Comparison of ENCODE assay signal across 8 cellular contexts in the genomic region with DNA sequence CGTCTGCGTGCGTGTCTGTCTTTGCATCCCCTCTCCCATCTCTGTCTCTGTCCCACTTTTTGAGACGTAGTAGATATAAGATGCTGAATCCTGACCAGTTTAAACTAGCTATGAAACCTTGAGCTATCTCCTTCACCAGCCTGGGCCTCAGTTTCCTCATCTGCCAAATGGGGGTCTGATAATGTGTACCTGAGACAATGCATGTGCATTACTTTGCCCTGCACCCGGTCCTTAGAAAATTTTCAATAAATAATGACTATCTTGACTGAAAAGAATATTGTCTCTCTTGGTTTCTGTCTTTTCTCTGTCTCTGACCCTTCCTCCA. TPM values are rescaled to one million over a fixed set of nuclear protein-coding genes. Genes with fewer than 3 reads are reported as not detected.
DNase-seq lines count a peak whose midpoint lies in the region; ATAC-seq, FAIRE-seq and TF ChIP-seq lines count a peak whose summit lies in the region.

No MANE protein-coding gene starts in this region.

- BruUV-seq in K562 (replicated peaks; lab: Mats Ljungman, UMichigan): TSS peak; percentile 61

- H3K9me1 ChIP-seq in K562 (ENCODE audit: control insufficient read depth, insufficient read depth, low read length): no peaks in the 10 kb centered on the region

- H3K27ac Mint-ChIP-seq in activated T-cell treated with anti-CD3 and anti-CD28 coated beads, Interleukin-2, amount 50 U/mL, for 72 hours: peak overlapping the region; percentile 92
- H3K27ac Mint-ChIP-seq in type B pancreatic cell: peak overlapping the region; percentile 71

- peak overlapping the region; percentile 84 for H3K4me2 ChIP-seq in K562 (ENCODE audit: insufficient read depth, low read length)

- peak overlapping the region; percentile 52 to 90 for H3K9ac ChIP-seq in K562 (ENCODE audit: insufficient read depth in 1 of 2, low read depth in 2 of 2, low read length in 2 of 2)

- no peaks in the 10 kb centered on the region for H3K9me3 Mint-ChIP-seq in activated T-cell treated with anti-CD3 and anti-CD28 coated beads, Interleukin-2, amount 50 U/mL, for 72 hours
- H3K9me3 Mint-ChIP-seq in type B pancreatic cell: no peaks in the 10 kb centered on the region

- H4K20me1 ChIP-seq in K562 (replicated peaks; ENCODE audit: control insufficient read depth, insufficient read depth, low read length): no peaks in the 10 kb centered on the region

- H3K27me3 Mint-ChIP-seq in activated T-cell treated with anti-CD3 and anti-CD28 coated beads, Interleukin-2, amount 50 U/mL, for 72 hours (ENCODE audit: low read depth): peaks cover 16% of the 10 kb centered on the region
- no peaks in the 10 kb centered on the region for H3K27me3 Mint-ChIP-seq in type B pancreatic cell

- H3K36me3 Mint-ChIP-seq in activated T-cell treated with anti-CD3 and anti-CD28 coated beads, Interleukin-2, amount 50 U/mL, for 72 hours (ENCODE audit: insufficient read depth in 2 of 2): peaks cover 0 to 3% of the 10 kb centered on the region in 2 donors
- H3K36me3 Mint-ChIP-seq in type B pancreatic cell: no peaks in the 10 kb centered on the region

- H3K4me1 Mint-ChIP-seq in activated T-cell treated with anti-CD3 and anti-CD28 coated beads, Interleukin-2, amount 50 U/mL, for 72 hours (ENCODE audit: low read depth): peaks cover 16% of the 10 kb centered on the region
- H3K4me1 Mint-ChIP-seq in type B pancreatic cell (ENCODE audit: unreplicated experiment): no peaks in the 10 kb centered on the region

- H3K27me3 ChIP-seq in K562 (ENCODE audit: control insufficient read depth in 2 of 2, insufficient read depth in 2 of 2, low read length in 2 of 2) (no peaks in the 10 kb centered on the region), lung (ENCODE audit: control insufficient read depth, insufficient read depth) (peaks cover 3% of the 10 kb centered on the region)

- CTCF ChIA-PET in K562 (lab: Yijun Ruan, JAX; ENCODE audit: low intra/inter-chr PET ratio): no interaction called here

- H3K79me2 ChIP-seq in K562 (ENCODE audit: control insufficient read depth, insufficient read depth, low read length): peaks cover 2% of the 10 kb centered on the region; the same call in 2 of the 3 replicates

- no peak for DNase-seq in activated T-cell treated with anti-CD3 and anti-CD28 coated beads, Interleukin-2, amount 50 U/mL, for 72 hours
- no peak for DNase-seq in activated T-cell treated with anti-CD3 and anti-CD28 coated beads, Interleukin-2, amount 50 U/mL, for 1 hour
- DNase-seq in K562 (ENCODE audit: extremely low read depth in 1 of 4, low spot score in 3 of 4): no peak
- no peak for DNase-seq in lung (ENCODE audit: low spot score)
- no peak for DNase-seq in type B pancreatic cell (ENCODE audit: extremely low spot score, unreplicated experiment)
- no peak for DNase-seq in iPS-NIHi7 (ENCODE audit: extremely low spot score)
- DNase-seq in SKM-1 treated with dmso at 0.1 percent for 144 hours (lab: John Stamatoyannopoulos, UW; ENCODE audit: unreplicated experiment): no peak
- DNase-seq in stimulated activated CD4-positive, alpha-beta T cell treated with anti-CD3 and anti-CD28 coated beads, Interleukin-4, amount 100 ng/mL, for 24 hours: no peak

- no peak for TF ChIP-seq EP300 in K562 (IDR thresholded peaks at IDR 0.05; ENCODE audit: low read length)

- 0% methylated on average over 5 of the region's 5 CpGs for WGBS in K562 (ENCODE audit: insufficient coverage, low coverage, missing lambda C conversion rate)
- 2 to 37% methylated on average over 5 of the region's 5 CpGs for WGBS in lung, 2 donors

- peaks cover 4 to 6% of the 10 kb centered on the region in 2 experiments; a peak in 2 of 5 replicates for H3K4me1 ChIP-seq in K562 (replicated peaks in 1 of 2; ENCODE audit: control insufficient read depth in 2 of 2, insufficient read depth in 2 of 2, low read length in 2 of 2)
- peaks cover 0 to 2% of the 10 kb centered on the region in 2 donors for H3K4me1 ChIP-seq in lung (ENCODE audit: control insufficient read depth in 2 of 2, insufficient read depth in 2 of 2, low read length in 2 of 2)

- H3K9me3 ChIP-seq in K562 (replicated peaks; ENCODE audit: control insufficient read depth, insufficient read depth, low read depth, low read length): no peaks in the 10 kb centered on the region
- no peaks in the 10 kb centered on the region for H3K9me3 ChIP-seq in lung (ENCODE audit: control insufficient read depth in 2 of 2, insufficient read depth in 1 of 2, low read length in 1 of 2)

- TF ChIP-seq POLR2A in K562 (conservative IDR thresholded peaks at IDR 0.05): no peak

- intact Hi-C loops in K562 (cut with micrococcal nuclease): no loop called here

- FAIRE-seq in K562 (lab: Jason Lieb, UNC): no peak

- in situ Hi-C loops in K562 (cut with MboI): no loop called here

- peak overlapping the region; percentile 86 for H2AFZ ChIP-seq in K562 (ENCODE audit: low read depth, low read length)

- peak overlapping the region; percentile 62 for H3K27ac ChIP-seq in K562 (ENCODE audit: extremely low read depth, low read depth, low read length)
- H3K27ac ChIP-seq in lung (ENCODE audit: low read depth in 1 of 2, low read length in 1 of 2): peak overlapping the region; percentile 66 to 94

- TF ChIP-seq RAD21 in K562 (CRISPR knock-in tag; conservative IDR thresholded peaks at IDR 0.05 in 1 of 2, IDR thresholded peaks at IDR 0.05 in 1 of 2): no peak

- POLR2A ChIA-PET in K562 (lab: Yijun Ruan, JAX): interaction anchor here (0.6 to 0.7 kb wide), 2 partner anchors 91 to 158 kb away, joined by 3 read pairs; no protein-coding TSS in a partner anchor

- ATAC-seq in activated T-cell treated with anti-CD3 and anti-CD28 coated beads, Interleukin-2, amount 50 U/mL, for 72 hours (replicated peaks in 1 of 2): no peak
- ATAC-seq in K562 (no peak), lung (ENCODE audit: insufficient read depth, low FRiP score) (no peak)

- peak overlapping the region; percentile 86 to 98 for H3K4me3 Mint-ChIP-seq in activated T-cell treated with anti-CD3 and anti-CD28 coated beads, Interleukin-2, amount 50 U/mL, for 72 hours
- H3K4me3 Mint-ChIP-seq in type B pancreatic cell: peak overlapping the region; percentile 92

- H3K4me3 ChIP-seq in K562: peak overlapping the region; percentile 55
- peak overlapping the region; percentile 71 for H3K4me3 ChIP-seq in lung

- H3K36me3 ChIP-seq in K562 (ENCODE audit: control insufficient read depth, insufficient read depth, low read length) (no peaks in the 10 kb centered on the region), lung (ENCODE audit: control insufficient read depth in 2 of 2, insufficient read depth in 2 of 2, low read length in 2 of 2) (peaks cover 0 to 1% of the 10 kb centered on the region in 2 donors)

- no peak for TF ChIP-seq CTCF in K562 (IDR thresholded peaks at IDR 0.05 in 2 of 3, conservative IDR thresholded peaks at IDR 0.05 in 1 of 3; ENCODE audit: insufficient read depth in 2 of 3, low read depth in 1 of 3, low read length in 3 of 3)
- no peak for TF ChIP-seq CTCF in lung (IDR thresholded peaks at IDR 0.05; ENCODE audit: control extremely low read depth, extremely low read depth)
- TF ChIP-seq CTCF in type B pancreatic cell (conservative IDR thresholded peaks at IDR 0.05): no peak

RNA-seq across cellular contexts. Expression of a gene that starts 0.6 kb away (rescaled TPM):
- 10 to 100 TPM; 10.8 to 11.4 TPM for total RNA-seq in activated T-cell treated with anti-CD3 and anti-CD28 coated beads, Interleukin-2, amount 50 U/mL, for 72 hours
- 16.9 and 33.6 TPM in 2 replicates for total RNA-seq in K562 (2011; cell fraction: chromatin; rRNA removed; ENCODE audit: low replicate concordance)
- total RNA-seq in K562 (2011; cell fraction: nucleolus; rRNA removed): 10.2 and 14.5 TPM in 2 replicates
- total RNA-seq in K562 (2011; cell fraction: nucleoplasm; rRNA removed): 17.3 and 22.5 TPM in 2 replicates
- total RNA-seq in K562 (2014; rRNA removed) (2.8 and 3.0 TPM in 2 replicates), K562 (2014; rRNA removed; fragmentation: Illumina TruSeq; extraction: Trizol) (4.2 and 4.9 TPM in 2 replicates), K562 (2015; rRNA removed; fragmentation: Illumina TruSeq; extraction: Trizol) (4.4 and 5.0 TPM in 2 replicates), K562 (2021) (3.2 and 3.4 TPM in 2 replicates), lung (10 to 100 TPM; 10.7 to 30.5 TPM), type B pancreatic cell (ENCODE audit: low replicate concordance) (6.1 and 14.4 TPM in 2 replicates)
- polyA plus RNA-seq in K562 (2011; rRNA removed) (5.1 and 5.7 TPM in 2 replicates), K562 (2014; fragmentation: Illumina TruSeq; extraction: Trizol) (3.3 and 3.4 TPM in 2 replicates), K562 (2014; fragmentation: Nextera tagmentation; extraction: Ambion mirVana) (1 to 10 TPM; 1.0 to 1.2 TPM), K562 (2014; rRNA removed) (3.3 and 3.9 TPM in 2 replicates), lung (1 to 10 TPM; 1.4 to 8.6 TPM)
- polyA plus RNA-seq in K562 (2011; cell fraction: cytosol; rRNA removed): 1.7 and 2.3 TPM in 2 replicates
- 6.7 and 7.4 TPM in 2 replicates for polyA plus RNA-seq in K562 (2011; cell fraction: nucleus; rRNA removed)
- 2.0 TPM in 2 replicates for polyA plus RNA-seq in K562 (2012)
- 16.2 TPM in 2 replicates for polyA minus RNA-seq in K562 (2011; rRNA and poly(A)+ RNA removed)
- polyA minus RNA-seq in K562 (2011; cell fraction: cytosol; rRNA and poly(A)+ RNA removed): 1.7 and 4.5 TPM in 2 replicates
- 8.3 and 9.0 TPM in 2 replicates for polyA minus RNA-seq in K562 (2011; cell fraction: nucleus; rRNA and poly(A)+ RNA removed)

RNA-seq across cellular contexts. Expression of a gene that starts 12.4 kb away (rescaled TPM):
- 10 to 100 TPM; 83.4 to 93.3 TPM for total RNA-seq in activated T-cell treated with anti-CD3 and anti-CD28 coated beads, Interleukin-2, amount 50 U/mL, for 72 hours
- total RNA-seq in K562 (2011; cell fraction: chromatin; rRNA removed; ENCODE audit: low replicate concordance): 25.0 and 49.1 TPM in 2 replicates
- total RNA-seq in K562 (2011; cell fraction: nucleolus; rRNA removed): 11.3 and 20.2 TPM in 2 replicates
- 19.7 and 20.6 TPM in 2 replicates for total RNA-seq in K562 (2011; cell fraction: nucleoplasm; rRNA removed)
- total RNA-seq in K562 (2014; rRNA removed): 10.8 and 11.3 TPM in 2 replicates
- total RNA-seq in K562 (2014; rRNA removed; fragmentation: Illumina TruSeq; extraction: Trizol): 7.4 and 9.8 TPM in 2 replicates
- total RNA-seq in K562 (2015; rRNA removed; fragmentation: Illumina TruSeq; extraction: Trizol): 6.5 and 7.2 TPM in 2 replicates
- total RNA-seq in K562 (2021): 10.8 and 12.1 TPM in 2 replicates
- polyA plus RNA-seq in K562 (2011; rRNA removed): 18.6 and 20.0 TPM in 2 replicates
- 8.4 and 9.5 TPM in 2 replicates for polyA plus RNA-seq in K562 (2011; cell fraction: cytosol; rRNA removed)
- polyA plus RNA-seq in K562 (2011; cell fraction: nucleus; rRNA removed): 63.1 and 81.1 TPM in 2 replicates
- 12.1 and 13.5 TPM in 2 replicates for polyA plus RNA-seq in K562 (2012)
- 16.8 and 17.1 TPM in 2 replicates for polyA plus RNA-seq in K562 (2014; fragmentation: Illumina TruSeq; extraction: Trizol)
- polyA plus RNA-seq in K562 (2014; fragmentation: Nextera tagmentation; extraction: Ambion mirVana): under 1 TPM; 0.41 to 0.88 TPM
- polyA plus RNA-seq in K562 (2014; rRNA removed): 11.0 and 15.7 TPM in 2 replicates
- 24.7 and 29.4 TPM in 2 replicates for polyA minus RNA-seq in K562 (2011; rRNA and poly(A)+ RNA removed)
- 6.0 and 8.6 TPM in 2 replicates for polyA minus RNA-seq in K562 (2011; cell fraction: cytosol; rRNA and poly(A)+ RNA removed)
- polyA minus RNA-seq in K562 (2011; cell fraction: nucleus; rRNA and poly(A)+ RNA removed): 6.3 and 8.8 TPM in 2 replicates
- 10 to 100 TPM; 20.8 to 44.0 TPM for total RNA-seq in lung
- polyA plus RNA-seq in lung: 10 to 100 TPM; 29.5 to 66.2 TPM
- total RNA-seq in type B pancreatic cell (ENCODE audit: low replicate concordance): 29.0 and 30.1 TPM in 2 replicates

RNA-seq across cellular contexts. Expression of a gene that starts 46.0 kb away (rescaled TPM):
- total RNA-seq in activated T-cell treated with anti-CD3 and anti-CD28 coated beads, Interleukin-2, amount 50 U/mL, for 72 hours: under 1 TPM; 0.31 to 0.81 TPM
- not detected in 2 replicates for total RNA-seq in K562 (2011; cell fraction: chromatin; rRNA removed; ENCODE audit: low replicate concordance)
- not detected in 2 replicates for total RNA-seq in K562 (2011; cell fraction: nucleolus; rRNA removed)
- total RNA-seq in K562 (2011; cell fraction: nucleoplasm; rRNA removed): not detected in 2 replicates
- total RNA-seq in K562 (2014; rRNA removed) (not detected in 2 replicates), K562 (2014; rRNA removed; fragmentation: Illumina TruSeq; extraction: Trizol) (not detected in 2 replicates), K562 (2015; rRNA removed; fragmentation: Illumina TruSeq; extraction: Trizol) (not detected in 2 replicates), K562 (2021) (not detected in 2 replicates), lung (1 to 10 TPM; 3.1 to 4.6 TPM), type B pancreatic cell (ENCODE audit: low replicate concordance) (4.5 and 11.5 TPM in 2 replicates)
- polyA plus RNA-seq in K562 (2011; rRNA removed) (0.01 TPM in 2 replicates), K562 (2014; fragmentation: Illumina TruSeq; extraction: Trizol) (not detected in 2 replicates), K562 (2014; fragmentation: Nextera tagmentation; extraction: Ambion mirVana) (not detected), K562 (2014; rRNA removed) (not detected in 2 replicates), lung (under 1 TPM; 0.94 to 0.96 TPM)
- polyA plus RNA-seq in K562 (2011; cell fraction: cytosol; rRNA removed): not detected in 2 replicates
- polyA plus RNA-seq in K562 (2011; cell fraction: nucleus; rRNA removed): 0.07 TPM in 1 of 2 replicates, not detected in the other
- polyA plus RNA-seq in K562 (2012): 0.03 TPM in 1 of 2 replicates, not detected in the other
- 0.04 TPM in 1 of 2 replicates, not detected in the other for polyA minus RNA-seq in K562 (2011; rRNA and poly(A)+ RNA removed)
- not detected in 2 replicates for polyA minus RNA-seq in K562 (2011; cell fraction: cytosol; rRNA and poly(A)+ RNA removed)
- not detected in 2 replicates for polyA minus RNA-seq in K562 (2011; cell fraction: nucleus; rRNA and poly(A)+ RNA removed)
